ENCODE assay signal across 20 cellular contexts in genomic region chr3:54967586-54968244, GRCh38. TPM values are rescaled to one million over a fixed set of nuclear protein-coding genes. Genes with fewer than 3 reads are reported as not detected.
DNase-seq lines count a peak whose midpoint lies in the region; ATAC-seq and TF ChIP-seq lines count a peak whose summit lies in the region.
"Had no signal": no experiment of that assay in that cellular context is flagged by ENCODE, and none has a peak within 500 bp of the region (broad histone marks: within the 10 kb centered on the region; RNA-seq: fewer than 3 reads in every experiment).

No MANE protein-coding gene starts in this region.

- H3K4me1 ChIP-seq in BLaER1 (peaks cover 23% of the 10 kb centered on the region), fibroblast of lung (ENCODE audit: control insufficient read depth, extremely low read depth, insufficient read depth, low read length) (peaks cover 29% of the 10 kb centered on the region), tibial nerve (peaks cover 0 to 10% (median 0%) of the 10 kb centered on the region in 4 donors)
- H3K4me1 ChIP-seq: BE2C, pancreas had no signal

- H3K9ac ChIP-seq in BLaER1 (no peak overlapping the region), fibroblast of lung (ENCODE audit: insufficient read depth, low read length) (no peak overlapping the region)

- H3K27ac Mint-ChIP-seq in osteocyte (ENCODE audit: unreplicated experiment), result peak overlapping the region; percentile 43
- H3K27ac Mint-ChIP-seq: activated T-cell treated with anti-CD3 and anti-CD28 coated beads, Interleukin-2, amount 50 U/mL, for 72 hours had no signal

- H3K4me3 ChIP-seq in BLaER1 (no peak overlapping the region), fibroblast of lung (replicated peaks in 1 of 4; ENCODE audit: control extremely low read depth in 1 of 4, insufficient read depth in 1 of 4, low read depth in 3 of 4, low read length in 4 of 4) (no peak overlapping the region), tibial nerve (no peak overlapping the region)
- H3K4me3 ChIP-seq: pancreas had no signal

- no peak overlapping the region for H2AFZ ChIP-seq in fibroblast of lung (ENCODE audit: low read length)

- no peaks in the 10 kb centered on the region for H4K20me1 ChIP-seq in BLaER1
- no peaks in the 10 kb centered on the region for H4K20me1 ChIP-seq in fibroblast of lung (ENCODE audit: control insufficient read depth, extremely low read depth, insufficient read depth, low read length)

- TF ChIP-seq EP300 in tibial nerve (IDR thresholded peaks at IDR 0.05), result peak in 1 of 2 donors; percentile 17

- H3K4me1 Mint-ChIP-seq in osteocyte (ENCODE audit: unreplicated experiment), result peaks cover 62% of the 10 kb centered on the region

- H3K36me3 ChIP-seq in BLaER1 (no peaks in the 10 kb centered on the region), fibroblast of lung (ENCODE audit: control insufficient read depth, insufficient read depth, low read length) (no peaks in the 10 kb centered on the region), tibial nerve (no peaks in the 10 kb centered on the region)
- H3K36me3 ChIP-seq: BE2C, heart right ventricle, pancreas had no signal

- no peak for ATAC-seq in GM21515 (IDR thresholded peaks at IDR 0.05; ENCODE audit: unreplicated experiment)
- ATAC-seq: activated T-cell treated with anti-CD3 and anti-CD28 coated beads, Interleukin-2, amount 50 U/mL, for 72 hours; PC-3 had no signal

- H3K27ac ChIP-seq in BLaER1 (no peak overlapping the region), fibroblast of lung (ENCODE audit: insufficient read depth, low read length) (peak overlapping the region; percentile 70), tibial nerve (no peak overlapping the region)
- H3K27ac ChIP-seq: pancreas had no signal

- no peaks in the 10 kb centered on the region for H3K27me3 ChIP-seq in BLaER1
- H3K27me3 ChIP-seq in fibroblast of lung (ENCODE audit: control insufficient read depth, insufficient read depth, low read length), result no peaks in the 10 kb centered on the region
- no peaks in the 10 kb centered on the region for H3K27me3 ChIP-seq in tibial nerve
- H3K27me3 ChIP-seq: BE2C, pancreas had no signal

- H3K9me3 Mint-ChIP-seq in osteocyte (ENCODE audit: unreplicated experiment), result no peaks in the 10 kb centered on the region

- H3K36me3 Mint-ChIP-seq in osteocyte (ENCODE audit: unreplicated experiment), result no peaks in the 10 kb centered on the region

- H3K4me2 ChIP-seq in BLaER1 (peak overlapping the region; percentile 43), fibroblast of lung (ENCODE audit: extremely low read depth, insufficient read depth, low read length) (peak overlapping the region; percentile 40)

- TF ChIP-seq CTCF in fibroblast of lung (conservative IDR thresholded peaks at IDR 0.05 in 1 of 2, IDR thresholded peaks at IDR 0.05 in 1 of 2; ENCODE audit: low read depth in 1 of 2, low read length in 2 of 2) (no peak), osteocyte (IDR thresholded peaks at IDR 0.05) (no peak), tibial nerve (IDR thresholded peaks at IDR 0.05) (no peak)

- 66 to 74% methylated on average over 4 of the region's 4 CpGs for WGBS in tibial nerve, 2 donors

- H3K79me2 ChIP-seq in fibroblast of lung (ENCODE audit: control insufficient read depth, insufficient read depth, low read length), result no peaks in the 10 kb centered on the region

- no peak for TF ChIP-seq POLR2A in tibial nerve (IDR thresholded peaks at IDR 0.05)

- DNase-seq in NOMO-1 (lab: John Stamatoyannopoulos, UW; ENCODE audit: unreplicated experiment in 2 of 2) (peak; percentile 55 to 94), fibroblast of lung (ENCODE audit: low read depth in 2 of 2) (peak; percentile 66 to 86), osteocyte (ENCODE audit: extremely low spot score, unreplicated experiment) (no peak), tibial nerve (ENCODE audit: low spot score in 2 of 2) (no peak), islet precursor cell (no peak), DMS53 treated with DMSO at 0.1 percent for 48 hours (lab: John Stamatoyannopoulos, UW; ENCODE audit: unreplicated experiment) (no peak)
- DNase-seq: activated CD4-positive, alpha-beta T cell treated with anti-CD3 and anti-CD28 coated beads for 4 hours; activated T-cell treated with anti-CD3 and anti-CD28 coated beads, Interleukin-2, amount 50 U/mL, for 72 hours; BE2C; effector CD8-positive, alpha-beta T cell; heart right ventricle; MM.1S; pancreas; PC-3 had no signal

- no peak overlapping the region for H3K4me3 Mint-ChIP-seq in osteocyte (ENCODE audit: unreplicated experiment)
- H3K4me3 Mint-ChIP-seq: activated T-cell treated with anti-CD3 and anti-CD28 coated beads, Interleukin-2, amount 50 U/mL, for 72 hours had no signal

- H3K9me3 ChIP-seq in BLaER1, result no peaks in the 10 kb centered on the region
- no peaks in the 10 kb centered on the region for H3K9me3 ChIP-seq in fibroblast of lung (ENCODE audit: control insufficient read depth, insufficient read depth, low read depth, low read length)
- no peaks in the 10 kb centered on the region for H3K9me3 ChIP-seq in tibial nerve
- H3K9me3 ChIP-seq: BE2C, heart right ventricle, pancreas had no signal

- H3K27me3 Mint-ChIP-seq in osteocyte (ENCODE audit: unreplicated experiment), result no peaks in the 10 kb centered on the region

RNA-seq across cellular contexts. Expression of gene LRTM1, which starts 39.9 kb away (rescaled TPM):
- total RNA-seq in fibroblast of lung, result not detected in 2 replicates
- 0.43 TPM in 1 of 2 replicates, not detected in the other for polyA plus RNA-seq in fibroblast of lung
- 0.15 TPM in 1 of 2 replicates, not detected in the other for polyA plus RNA-seq in fibroblast of lung (2012)
- not detected in 2 replicates for polyA minus RNA-seq in fibroblast of lung (ENCODE audit: low replicate concordance)
- not detected in 2 replicates for total RNA-seq in osteocyte
- not detected for total RNA-seq in tibial nerve
- total RNA-seq: activated T-cell treated with anti-CD3 and anti-CD28 coated beads, Interleukin-2, amount 50 U/mL, for 72 hours; H1; heart right ventricle; lower leg skin; pancreas; PC-3; T-helper 1 cell treated with Interleukin-12 subunit alpha and Interleukin-12 subunit beta and Interleukin-4 antibody, amounts not matched to agents 30 ng/mL and 1 ng/mL, for 36 hours; ureter had no signal
- polyA plus RNA-seq: H1, heart right ventricle, pancreas had no signal

Comparison
In these comparisons a context has a peak if more than half of its experiments do, and no peak if none do; other contexts are left out.
1. DNase-seq: peak in NOMO-1 (2 of 2) and fibroblast of lung (2 of 2); none in osteocyte (single experiment), tibial nerve (0 of 2), islet precursor cell (single experiment) and DMS53 treated with DMSO at 0.1 percent for 48 hours (single experiment).